Comparison of ENCODE assay signal across 1 cellular context in the genomic region with DNA sequence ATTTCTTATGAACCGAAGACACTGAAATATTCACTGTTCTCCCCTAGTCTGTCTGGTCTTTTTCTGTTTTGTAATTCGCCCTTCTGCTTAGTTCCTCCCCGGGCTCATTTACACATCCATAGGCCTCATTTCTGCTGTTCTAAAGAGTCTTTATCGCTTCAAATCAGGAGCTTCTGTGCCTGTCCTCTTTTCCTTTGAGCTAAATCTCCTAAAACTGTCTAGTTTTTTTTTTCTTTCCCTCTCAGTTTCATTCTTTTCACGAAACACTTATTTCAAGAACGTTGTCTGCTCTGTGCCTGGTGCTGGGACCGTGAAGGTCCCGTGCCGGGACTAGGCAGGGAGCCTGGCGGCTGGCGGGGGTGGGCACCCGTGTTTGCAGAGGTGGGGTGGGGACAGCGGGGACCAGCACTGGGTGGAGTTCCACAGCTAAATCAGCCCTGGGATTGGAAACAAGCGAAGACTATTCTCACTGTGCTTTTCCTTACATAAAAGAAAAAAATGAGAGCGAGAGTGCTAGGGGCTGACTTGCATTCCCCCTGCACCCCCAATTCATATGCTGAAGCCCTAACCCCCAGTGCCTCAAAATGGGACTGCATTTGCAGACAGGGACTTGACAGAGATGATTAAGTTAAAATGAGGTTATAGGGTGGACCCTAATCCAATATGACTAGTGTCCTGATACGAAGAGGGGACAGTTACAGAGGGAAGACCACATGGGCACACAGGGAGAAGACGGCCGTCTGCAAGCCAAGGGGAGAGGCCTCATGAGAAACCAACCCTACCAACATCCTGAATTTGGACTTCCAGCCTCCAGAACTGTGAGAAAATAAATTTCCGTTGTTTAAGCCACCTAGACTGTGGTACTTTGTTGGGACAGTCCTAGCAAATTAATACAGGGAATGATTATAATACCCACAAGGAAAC.
TF ChIP-seq lines count a peak whose summit lies in the region.

No MANE protein-coding gene starts in this region.

TF ChIP-seq in HepG2, 621 proteins besides CTCF, POLR2A, EP300 and RAD21:
- no peak for TF ChIP-seq FOXM1 (CRISPR knock-in tag; IDR thresholded peaks at IDR 0.05)
- TF ChIP-seq, protein P1, sequence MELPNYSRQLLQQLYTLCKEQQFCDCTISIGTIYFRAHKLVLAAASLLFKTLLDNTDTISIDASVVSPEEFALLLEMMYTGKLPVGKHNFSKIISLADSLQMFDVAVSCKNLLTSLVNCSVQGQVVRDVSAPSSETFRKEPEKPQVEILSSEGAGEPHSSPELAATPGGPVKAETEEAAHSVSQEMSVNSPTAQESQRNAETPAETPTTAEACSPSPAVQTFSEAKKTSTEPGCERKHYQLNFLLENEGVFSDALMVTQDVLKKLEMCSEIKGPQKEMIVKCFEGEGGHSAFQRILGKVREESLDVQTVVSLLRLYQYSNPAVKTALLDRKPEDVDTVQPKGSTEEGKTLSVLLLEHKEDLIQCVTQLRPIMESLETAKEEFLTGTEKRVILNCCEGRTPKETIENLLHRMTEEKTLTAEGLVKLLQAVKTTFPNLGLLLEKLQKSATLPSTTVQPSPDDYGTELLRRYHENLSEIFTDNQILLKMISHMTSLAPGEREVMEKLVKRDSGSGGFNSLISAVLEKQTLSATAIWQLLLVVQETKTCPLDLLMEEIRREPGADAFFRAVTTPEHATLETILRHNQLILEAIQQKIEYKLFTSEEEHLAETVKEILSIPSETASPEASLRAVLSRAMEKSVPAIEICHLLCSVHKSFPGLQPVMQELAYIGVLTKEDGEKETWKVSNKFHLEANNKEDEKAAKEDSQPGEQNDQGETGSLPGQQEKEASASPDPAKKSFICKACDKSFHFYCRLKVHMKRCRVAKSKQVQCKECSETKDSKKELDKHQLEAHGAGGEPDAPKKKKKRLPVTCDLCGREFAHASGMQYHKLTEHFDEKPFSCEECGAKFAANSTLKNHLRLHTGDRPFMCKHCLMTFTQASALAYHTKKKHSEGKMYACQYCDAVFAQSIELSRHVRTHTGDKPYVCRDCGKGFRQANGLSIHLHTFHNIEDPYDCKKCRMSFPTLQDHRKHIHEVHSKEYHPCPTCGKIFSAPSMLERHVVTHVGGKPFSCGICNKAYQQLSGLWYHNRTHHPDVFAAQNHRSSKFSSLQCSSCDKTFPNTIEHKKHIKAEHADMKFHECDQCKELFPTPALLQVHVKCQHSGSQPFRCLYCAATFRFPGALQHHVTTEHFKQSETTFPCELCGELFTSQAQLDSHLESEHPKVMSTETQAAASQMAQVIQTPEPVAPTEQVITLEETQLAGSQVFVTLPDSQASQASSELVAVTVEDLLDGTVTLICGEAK (IDR thresholded peaks at IDR 0.05) = no peak
- TF ChIP-seq, protein P1 (CRISPR knock-in tag; IDR thresholded peaks at IDR 0.05) = no peak
- TF ChIP-seq ZBTB3 (CRISPR knock-in tag; IDR thresholded peaks at IDR 0.05; ENCODE audit: borderline replicate concordance, low read depth) = no peak
- TF ChIP-seq ZNF773 (CRISPR knock-in tag; IDR thresholded peaks at IDR 0.05; ENCODE audit: borderline replicate concordance) = no peak
- no peak for TF ChIP-seq ATF1 (CRISPR knock-in tag; IDR thresholded peaks at IDR 0.05)
- no peak for TF ChIP-seq ZNF572 (CRISPR knock-in tag; IDR thresholded peaks at IDR 0.05)
- TF ChIP-seq REXO4 (CRISPR knock-in tag; IDR thresholded peaks at IDR 0.05; ENCODE audit: borderline replicate concordance) = no peak
- TF ChIP-seq ATF7-NPFF (CRISPR knock-in tag; IDR thresholded peaks at IDR 0.05; ENCODE audit: low read depth) = no peak
- no peak for TF ChIP-seq AKAP8 (CRISPR knock-in tag; IDR thresholded peaks at IDR 0.05)
- TF ChIP-seq TEAD2 (CRISPR knock-in tag; IDR thresholded peaks at IDR 0.05) = no peak
- TF ChIP-seq SKI (IDR thresholded peaks at IDR 0.05; ENCODE audit: partially characterized antibody) = no peak
